8 cellular contexts compared by ENCODE assay signal in the genomic region with DNA sequence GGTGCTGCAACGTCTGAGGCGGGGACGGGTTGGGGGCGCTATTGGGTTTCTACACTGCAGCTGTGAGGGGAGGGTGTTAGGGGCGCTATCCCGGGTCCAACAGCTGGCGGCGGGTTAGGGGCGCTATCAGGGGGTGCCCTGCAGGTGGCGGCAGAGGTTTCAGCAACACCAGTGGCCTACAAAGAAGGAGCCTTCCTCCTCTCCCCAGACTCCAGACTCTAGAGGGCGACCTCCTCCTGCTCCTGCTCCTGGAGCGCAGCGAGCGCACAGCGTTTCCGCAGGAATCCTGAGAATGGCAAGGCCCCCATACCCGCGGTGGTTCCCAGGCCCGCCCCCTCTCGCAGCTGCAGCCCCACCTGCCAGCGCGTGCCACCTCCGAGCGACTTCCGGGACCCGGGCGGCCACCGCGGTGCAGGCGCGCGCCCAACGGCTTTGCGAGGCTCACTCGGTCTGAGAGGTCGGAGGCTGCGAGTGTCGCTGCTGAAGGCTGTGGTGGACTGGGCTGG. TPM values are rescaled to one million over a fixed set of nuclear protein-coding genes. Genes with fewer than 3 reads are reported as not detected.
A peak's percentile ranks its signal among the peaks of the same experiment; 100 is the strongest.
DNase-seq lines count a peak whose midpoint lies in the region; ATAC-seq, FAIRE-seq and TF ChIP-seq lines count a peak whose summit lies in the region.
"Not testable (repeated sequence)": the region's sequence is repeated elsewhere in the genome, so short reads cannot be mapped to it uniquely, and the experiment has no call there.

No MANE protein-coding gene starts in this region.

- H3K23ac ChIP-seq in mesendoderm (ENCODE audit: low read length): not testable (repeated sequence)

- not testable (repeated sequence) for H2BK120ac ChIP-seq in mesendoderm (ENCODE audit: low read depth, low read length)

- not testable (repeated sequence) for H4K20me1 ChIP-seq in endothelial cell of umbilical vein (replicated peaks; ENCODE audit: control insufficient read depth, extremely low read depth, insufficient read depth, low read length)

- not testable (repeated sequence) for H3K4ac ChIP-seq in mesendoderm (ENCODE audit: low read depth, low read length)

- ATAC-seq in GM19452 (IDR thresholded peaks at IDR 0.05; ENCODE audit: unreplicated experiment) (peak; percentile 91), HG03460 (IDR thresholded peaks at IDR 0.05; ENCODE audit: unreplicated experiment) (peak; percentile 85)

- not testable (repeated sequence) for H3K9me1 ChIP-seq in endothelial cell of umbilical vein (replicated peaks; ENCODE audit: control insufficient read depth, extremely low read depth, insufficient read depth, low read length)

- intact Hi-C loops in endothelial cell of umbilical vein (cut with micrococcal nuclease): not testable (repeated sequence)

- not testable (repeated sequence) for H2BK5ac ChIP-seq in mesendoderm (ENCODE audit: low read length)

- peak; percentile 59 for FAIRE-seq in endothelial cell of umbilical vein (lab: Jason Lieb, UNC)

- not testable (repeated sequence) for H3K4me1 ChIP-seq in endothelial cell of umbilical vein (ENCODE audit: control insufficient read depth, extremely low read depth, insufficient read depth, low read length); mesendoderm (ENCODE audit: control insufficient read depth, low read depth, low read length)

- not testable (repeated sequence) for H2AFZ ChIP-seq in endothelial cell of umbilical vein (ENCODE audit: low read depth, low read length)

- H2BK15ac ChIP-seq in mesendoderm (replicated peaks; ENCODE audit: low read depth): not testable (repeated sequence)

- peak; percentile 47 to 50 for TF ChIP-seq CTCF in endothelial cell of umbilical vein (IDR thresholded peaks at IDR 0.05; ENCODE audit: extremely low read depth in 1 of 2, insufficient read depth in 1 of 2, low read depth in 1 of 2, low read length in 2 of 2)

- not testable (repeated sequence) for H3K27me3 ChIP-seq in endothelial cell of umbilical vein (ENCODE audit: control insufficient read depth in 2 of 2, insufficient read depth in 2 of 2, low read length in 2 of 2); mesendoderm (ENCODE audit: insufficient read depth, low read length, poor library complexity)

- H4K5ac ChIP-seq in mesendoderm (ENCODE audit: low read length): not testable (repeated sequence)

- not testable (repeated sequence) for H3K18ac ChIP-seq in mesendoderm (ENCODE audit: low read length)

- TF ChIP-seq POLR2A in endothelial cell of umbilical vein (IDR thresholded peaks at IDR 0.05; ENCODE audit: low read depth, low read length): not testable (repeated sequence)

- H3K9ac ChIP-seq in endothelial cell of umbilical vein (replicated peaks; ENCODE audit: extremely low read depth, insufficient read depth, low read length); mesendoderm (ENCODE audit: low read length): not testable (repeated sequence)

- peak overlapping the region in 2 of 3 experiments; percentile 17 to 23 for H3K4me3 ChIP-seq in endothelial cell of umbilical vein (replicated peaks in 1 of 3; ENCODE audit: insufficient read depth in 1 of 3, low read depth in 1 of 3, low read length in 3 of 3)
- not testable (repeated sequence) for H3K4me3 ChIP-seq in mesendoderm (ENCODE audit: low read length)

- not testable (repeated sequence) for H3K79me1 ChIP-seq in mesendoderm (ENCODE audit: low read length)

- POLR2A ChIA-PET in endothelial cell of umbilical vein (lab: Charles Lee): not testable (repeated sequence)

- peak; percentile 88 for DNase-seq in COLO668 (lab: John Stamatoyannopoulos, UW; ENCODE audit: unreplicated experiment)
- peak; percentile 26 for DNase-seq in NOMO-1 treated with DMSO at 0.1 percent for 48 hours (lab: John Stamatoyannopoulos, UW; ENCODE audit: unreplicated experiment)
- peak; percentile 80 for DNase-seq in activated CD8-positive, alpha-beta memory T cell treated with anti-CD3 and anti-CD28 coated beads, Interleukin-2, amount 50 U/mL, for 4 hours
- DNase-seq in endothelial cell of umbilical vein (ENCODE audit: low read depth, low spot score): peak; percentile 19
- peak; percentile 60 for DNase-seq in mesendoderm
- peak; percentile 74 to 84 for DNase-seq in stimulated activated CD8-positive, alpha-beta memory T cell treated with anti-CD3 and anti-CD28 coated beads, Interleukin-15, amount 100 ng/mL, for 48 hours (ENCODE audit: low read depth in 2 of 2)

- H3K79me2 ChIP-seq in endothelial cell of umbilical vein (ENCODE audit: control insufficient read depth, insufficient read depth, low read length); mesendoderm (ENCODE audit: control insufficient read depth, insufficient read depth, low read length): not testable (repeated sequence)

- H3K9me3 ChIP-seq in endothelial cell of umbilical vein (replicated peaks; ENCODE audit: control insufficient read depth, insufficient read depth, low read length): not testable (repeated sequence)

- not testable (repeated sequence) for BruUV-seq in endothelial cell of umbilical vein (replicated peaks; lab: Mats Ljungman, UMichigan)

- dilution Hi-C loops in endothelial cell of umbilical vein (cut with MboI; ENCODE audit: extremely low pct_ligation_motif_present, low sequenced_read_pairs): not testable (repeated sequence)

- H3K27ac ChIP-seq in endothelial cell of umbilical vein (ENCODE audit: insufficient read depth, low read depth, low read length); mesendoderm (ENCODE audit: low read depth, low read length): not testable (repeated sequence)

- CTCF ChIA-PET in endothelial cell of umbilical vein (lab: Charles Lee): not testable (repeated sequence)

- H4K8ac ChIP-seq in mesendoderm (ENCODE audit: low read depth, low read length): not testable (repeated sequence)

- H3K4me2 ChIP-seq in endothelial cell of umbilical vein (ENCODE audit: insufficient read depth, low read length); mesendoderm (ENCODE audit: low read length): not testable (repeated sequence)

- H2AK5ac ChIP-seq in mesendoderm (ENCODE audit: low read length): not testable (repeated sequence)

- not testable (repeated sequence) for H3K36me3 ChIP-seq in endothelial cell of umbilical vein (ENCODE audit: control insufficient read depth in 2 of 2, extremely low read depth in 1 of 2, insufficient read depth in 2 of 2, low read length in 2 of 2); mesendoderm (ENCODE audit: control insufficient read depth, insufficient read depth, low read length)

- whole genome bisulfite sequencing in mesendoderm (ENCODE audit: extremely low coverage, insufficient coverage, low lambda C conversion rate): no CpG with 5 or more reads among the region's 38 CpGs

- H3K56ac ChIP-seq in mesendoderm (ENCODE audit: low read length): not testable (repeated sequence)

RNA-seq across cellular contexts. Expression of gene ZNF519, which starts 46.5 kb away (rescaled TPM):
- total RNA-seq in endothelial cell of umbilical vein: 7.1 and 8.6 TPM in 2 replicates
- 1.9 and 2.1 TPM in 2 replicates for polyA plus RNA-seq in endothelial cell of umbilical vein
- polyA plus RNA-seq in endothelial cell of umbilical vein (2011; cell fraction: cytosol; rRNA removed): 1.3 and 1.8 TPM in 2 replicates
- 11.2 and 13.3 TPM in 2 replicates for polyA plus RNA-seq in endothelial cell of umbilical vein (2011; cell fraction: nucleus; rRNA removed)
- polyA plus RNA-seq in endothelial cell of umbilical vein (2012): 2.0 and 2.1 TPM in 2 replicates
- polyA minus RNA-seq in endothelial cell of umbilical vein: 4.7 and 7.4 TPM in 2 replicates
- polyA minus RNA-seq in endothelial cell of umbilical vein (2011; cell fraction: cytosol; rRNA and poly(A)+ RNA removed): 5.1 TPM
- 17.6 and 25.7 TPM in 2 replicates for polyA minus RNA-seq in endothelial cell of umbilical vein (2011; cell fraction: nucleus; rRNA and poly(A)+ RNA removed)
- polyA plus RNA-seq in mesendoderm (2013, experiment 1 of 2): 12.8 TPM
- 13.3 TPM for polyA plus RNA-seq in mesendoderm (2013, experiment 2 of 2)

Comparison
In these comparisons a context has a peak if more than half of its experiments do, and no peak if none do; other contexts are left out.
1. DNase-seq: peak in every context shown above with its lines; median percentile 88 in COLO668; 80 in activated CD8-positive, alpha-beta memory T cell treated with anti-CD3 and anti-CD28 coated beads, Interleukin-2, amount 50 U/mL, for 4 hours; 79 in stimulated activated CD8-positive, alpha-beta memory T cell treated with anti-CD3 and anti-CD28 coated beads, Interleukin-15, amount 100 ng/mL, for 48 hours; 60 in mesendoderm; 26 in NOMO-1 treated with DMSO at 0.1 percent for 48 hours; 19 in endothelial cell of umbilical vein.